Comparison of ENCODE assay signal across 27 cellular contexts in the genomic region with DNA sequence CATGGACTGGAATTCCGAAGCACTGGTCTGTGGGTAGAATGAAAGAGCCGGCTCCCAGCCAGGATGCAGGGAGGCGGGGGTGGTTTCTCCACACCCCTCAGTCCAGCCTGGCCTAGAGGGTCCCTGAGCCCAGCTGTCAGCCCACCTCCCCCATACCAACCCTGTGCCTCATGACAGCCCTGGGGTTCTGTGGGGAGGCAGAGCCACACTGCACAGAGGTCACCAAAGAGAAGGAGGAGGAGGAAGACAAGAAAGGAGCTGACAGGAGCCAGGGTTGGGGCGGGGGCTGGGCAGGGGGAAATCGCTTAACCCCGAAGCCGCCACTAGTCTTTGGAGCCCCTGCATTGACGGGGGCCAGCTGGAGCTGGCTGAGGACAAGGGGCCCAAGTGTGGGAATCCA. TPM values are rescaled to one million over a fixed set of nuclear protein-coding genes. Genes with fewer than 3 reads are reported as not detected.
"Had no signal": no experiment of that assay in that cellular context is flagged by ENCODE, and none has a peak within 500 bp of the region (broad histone marks: within the 10 kb centered on the region; RNA-seq: fewer than 3 reads in every experiment).

No MANE protein-coding gene starts in this region.

- DNase-seq: cortex of kidney; dorsolateral prefrontal cortex; effector CD8-positive, alpha-beta T cell; heart left ventricle; hypothalamus; kidney glomerular epithelial cell; mammary epithelial cell; naive thymus-derived CD8-positive, alpha-beta T cell; occipital lobe; psoas muscle; sigmoid colon; small intestine; stimulated activated CD4-positive, alpha-beta T cell treated with anti-CD3 and anti-CD28 coated beads, Interleukin-2, amount 100 ng/mL, for 48 hours; stimulated activated naive CD8-positive, alpha-beta T cell treated with anti-CD3 and anti-CD28 coated beads, Interleukin-15, Interleukin-2, amounts not matched to agents 100 U/mL and 50 U/mL, for 24 hours; tibial artery; uterus had no signal

- ATAC-seq: heart left ventricle; left lobe of liver; naive thymus-derived CD8-positive, alpha-beta T cell; psoas muscle; stimulated activated naive CD8-positive, alpha-beta T cell treated with anti-CD3 and anti-CD28 coated beads, Interleukin-15, Interleukin-2, amounts not matched to agents 100 U/mL and 50 U/mL, for 24 hours had no signal

- H3K27me3 ChIP-seq: upper lobe of left lung had no signal

- H3K27ac Mint-ChIP-seq: neural progenitor cell had no signal

- H3K9me3 Mint-ChIP-seq: naive thymus-derived CD8-positive, alpha-beta T cell; neural progenitor cell had no signal

- H3K4me1 ChIP-seq: heart left ventricle, parathyroid adenoma, psoas muscle, sigmoid colon, tibial artery, upper lobe of left lung, uterus had no signal

- H3K27ac ChIP-seq: dorsolateral prefrontal cortex, heart left ventricle, neural progenitor cell, parathyroid adenoma, psoas muscle, sigmoid colon, tibial artery, upper lobe of left lung, uterus had no signal

- H3K4me3 ChIP-seq: dorsolateral prefrontal cortex, heart left ventricle, neural progenitor cell, psoas muscle, sigmoid colon, tibial artery, upper lobe of left lung, uterus had no signal

- H3K9me3 ChIP-seq: heart left ventricle, psoas muscle, sigmoid colon, tibial artery, upper lobe of left lung, uterus had no signal

- H3K36me3 ChIP-seq: heart left ventricle, neural progenitor cell, sigmoid colon, tibial artery, upper lobe of left lung, uterus had no signal

- H3K36me3 Mint-ChIP-seq: naive thymus-derived CD8-positive, alpha-beta T cell; neural progenitor cell had no signal

- H3K4me3 Mint-ChIP-seq: naive thymus-derived CD8-positive, alpha-beta T cell; neural progenitor cell had no signal

RNA-seq across cellular contexts. Expression of gene KAZALD1, which starts 32.3 kb away (rescaled TPM):
- total RNA-seq: naive thymus-derived CD8-positive, alpha-beta T cell had no signal

RNA-seq across cellular contexts. Expression of gene TLX1, which starts 37.0 kb away (rescaled TPM):
- total RNA-seq: dorsolateral prefrontal cortex; esophagus mucosa; fibroblast of lung; frontal cortex; glomerular endothelial cell; mammary epithelial cell; mesenteric fat pad; mononuclear cell; naive thymus-derived CD8-positive, alpha-beta T cell; occipital lobe; psoas muscle; sigmoid colon; temporal lobe; upper lobe of left lung; uterus had no signal
